Comparison of ENCODE assay signal across 1 cellular context in the genomic region with DNA sequence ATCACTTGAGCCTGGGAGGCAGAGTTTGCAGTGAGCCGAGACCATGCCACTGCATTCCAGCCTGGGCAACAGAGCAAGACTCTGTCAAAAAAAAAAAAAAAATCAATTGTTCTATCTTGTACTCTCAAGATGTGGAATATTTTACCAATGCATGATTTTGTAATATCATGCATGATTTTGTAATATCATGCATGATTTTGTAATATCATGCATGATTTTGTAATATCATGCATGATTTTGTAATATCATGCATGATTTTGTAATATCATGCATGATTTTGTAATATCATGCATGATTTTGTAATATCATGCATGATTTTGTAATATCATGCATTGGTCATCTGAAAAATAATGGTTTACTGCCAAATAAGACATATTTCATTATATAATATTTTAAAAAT. TPM values are rescaled to one million over a fixed set of nuclear protein-coding genes. Genes with fewer than 3 reads are reported as not detected.
"Had no signal": no experiment of that assay in that cellular context is flagged by ENCODE, and none has a peak within 500 bp of the region (broad histone marks: within the 10 kb centered on the region; RNA-seq: fewer than 3 reads in every experiment).

No MANE protein-coding gene starts in this region.

RNA-seq across cellular contexts. Expression of a gene that starts 45.7 kb away (rescaled TPM):
- total RNA-seq: OCI-LY7 had no signal
